ENCODE assay signal across 29 cellular contexts in genomic region chr3:39478226-39478625, GRCh38. TPM values are rescaled to one million over a fixed set of nuclear protein-coding genes. Genes with fewer than 3 reads are reported as not detected.
"Had no signal": no experiment of that assay in that cellular context is flagged by ENCODE, and none has a peak within 500 bp of the region (broad histone marks: within the 10 kb centered on the region; RNA-seq: fewer than 3 reads in every experiment).

No MANE protein-coding gene starts in this region.

- H3K27ac Mint-ChIP-seq: naive B cell; naive thymus-derived CD8-positive, alpha-beta T cell; natural killer cell treated with Interleukin-12 subunit alpha and Interleukin-12 subunit beta and Interleukin-15 and Interleukin-18, amount 100 ng/mL, for 72 hours; nephron progenitor cell; stimulated activated effector memory CD8-positive, alpha-beta T cell treated with anti-CD3 and anti-CD28 coated beads, Interleukin-12 subunit alpha, Interleukin-12 subunit beta, amount 100 ng/mL, for 72 hours; stimulated activated naive B cell treated with anti-CD40 and anti-IgM and Interleukin-4, amounts not matched to agents 10 μg/mL and 1 μg/mL and 100 μg/mL, for 72 hours; stimulated activated naive CD8-positive, alpha-beta T cell treated with anti-CD3 and anti-CD28 coated beads, Interleukin-15, amount 100 ng/mL, for 72 hours; type B pancreatic cell had no signal

- H3K27ac ChIP-seq: neutrophil, pancreas, prostate gland, right lobe of liver, sigmoid colon, thoracic aorta, thyroid gland, tibial nerve, upper lobe of right lung, uterus had no signal

- H3K4me1 Mint-ChIP-seq: naive B cell; naive thymus-derived CD8-positive, alpha-beta T cell; nephron progenitor cell; neural crest cell; stimulated activated effector memory CD8-positive, alpha-beta T cell treated with anti-CD3 and anti-CD28 coated beads, Interleukin-12 subunit alpha, Interleukin-12 subunit beta, amount 100 ng/mL, for 72 hours; stimulated activated naive B cell treated with anti-CD40 and anti-IgM and Interleukin-4, amounts not matched to agents 10 μg/mL and 1 μg/mL and 100 μg/mL, for 72 hours; stimulated activated naive CD8-positive, alpha-beta T cell treated with anti-CD3 and anti-CD28 coated beads, Interleukin-15, amount 100 ng/mL, for 72 hours had no signal

- H3K36me3 Mint-ChIP-seq: naive B cell; stimulated activated effector memory CD8-positive, alpha-beta T cell treated with anti-CD3 and anti-CD28 coated beads, Interleukin-12 subunit alpha, Interleukin-12 subunit beta, amount 100 ng/mL, for 72 hours; stimulated activated naive B cell treated with anti-CD40 and anti-IgM and Interleukin-4, amounts not matched to agents 10 μg/mL and 1 μg/mL and 100 μg/mL, for 72 hours; type B pancreatic cell had no signal

- H3K36me3 ChIP-seq: neutrophil, pancreas, prostate gland, right lobe of liver, sigmoid colon, thoracic aorta, thyroid gland, tibial nerve, upper lobe of right lung, uterus had no signal

- H3K27me3 Mint-ChIP-seq: type B pancreatic cell had no signal

- ATAC-seq: naive thymus-derived CD8-positive, alpha-beta T cell; natural killer cell treated with Interleukin-12 subunit alpha and Interleukin-12 subunit beta and Interleukin-15 and Interleukin-18, amount 100 ng/mL, for 72 hours; pancreas; right cardiac atrium; right lobe of liver; stimulated activated effector memory CD8-positive, alpha-beta T cell treated with anti-CD3 and anti-CD28 coated beads, Interleukin-12 subunit alpha, Interleukin-12 subunit beta, amount 100 ng/mL, for 72 hours; stimulated activated naive B cell treated with anti-CD40 and anti-IgM and Interleukin-4, amounts not matched to agents 10 μg/mL and 1 μg/mL and 100 μg/mL, for 72 hours; stimulated activated naive CD8-positive, alpha-beta T cell treated with anti-CD3 and anti-CD28 coated beads, Interleukin-15, amount 100 ng/mL, for 72 hours; stimulated activated naive CD8-positive, alpha-beta T cell treated with anti-CD3 and anti-CD28 coated beads, Interleukin-15, Interleukin-2, amounts not matched to agents 100 U/mL and 50 U/mL, for 24 hours; upper lobe of right lung had no signal

- H3K9me3 ChIP-seq: neutrophil, pancreas, prostate gland, right lobe of liver, thyroid gland, upper lobe of right lung, uterus had no signal

- H3K27me3 ChIP-seq: neutrophil, pancreas, right lobe of liver, sigmoid colon, thyroid gland, tibial nerve, upper lobe of right lung, uterus had no signal

- H3K4me3 ChIP-seq: pancreas, prostate gland, right lobe of liver, sigmoid colon, thoracic aorta, thyroid gland, tibial nerve, upper lobe of right lung, uterus had no signal

- H3K4me1 ChIP-seq: pancreas, prostate gland, right lobe of liver, sigmoid colon, thyroid gland, tibial nerve, upper lobe of right lung, uterus had no signal

- H3K4me3 Mint-ChIP-seq: naive B cell; naive thymus-derived CD8-positive, alpha-beta T cell; natural killer cell treated with Interleukin-12 subunit alpha and Interleukin-12 subunit beta and Interleukin-15 and Interleukin-18, amount 100 ng/mL, for 72 hours; nephron progenitor cell; neural crest cell; stimulated activated effector memory CD8-positive, alpha-beta T cell treated with anti-CD3 and anti-CD28 coated beads, Interleukin-12 subunit alpha, Interleukin-12 subunit beta, amount 100 ng/mL, for 72 hours; stimulated activated naive B cell treated with anti-CD40 and anti-IgM and Interleukin-4, amounts not matched to agents 10 μg/mL and 1 μg/mL and 100 μg/mL, for 72 hours; stimulated activated naive CD8-positive, alpha-beta T cell treated with anti-CD3 and anti-CD28 coated beads, Interleukin-15, amount 100 ng/mL, for 72 hours; type B pancreatic cell had no signal

- H3K9me3 Mint-ChIP-seq: natural killer cell treated with Interleukin-12 subunit alpha and Interleukin-12 subunit beta and Interleukin-15 and Interleukin-18, amount 100 ng/mL, for 72 hours; type B pancreatic cell had no signal

- DNase-seq: naive B cell; naive thymus-derived CD8-positive, alpha-beta T cell; nephron progenitor cell; nucleus accumbens; pancreas; right cardiac atrium; right lobe of liver; sigmoid colon; small intestine; stimulated activated CD4-positive, alpha-beta T cell treated with anti-CD3 and anti-CD28 coated beads, Interleukin-15, amount 100 ng/mL, for 24 hours; stimulated activated CD4-positive, alpha-beta T cell treated with anti-CD3 and anti-CD28 coated beads, Interleukin-2, amount 100 ng/mL, for 24 hours; stimulated activated CD4-positive, alpha-beta T cell treated with anti-CD3 and anti-CD28 coated beads, Interleukin-2, amount 100 ng/mL, for 48 hours; stimulated activated CD4-positive, alpha-beta T cell treated with anti-CD3 and anti-CD28 coated beads, Interleukin-4, amount 100 ng/mL, for 24 hours; stimulated activated naive B cell treated with anti-CD40 and anti-IgM and Interleukin-4, amounts not matched to agents 10 μg/mL and 1 μg/mL and 100 μg/mL, for 72 hours; stimulated activated naive CD8-positive, alpha-beta T cell treated with anti-CD3 and anti-CD28 coated beads, Interleukin-15, amount 100 ng/mL, for 72 hours; stimulated activated naive CD8-positive, alpha-beta T cell treated with anti-CD3 and anti-CD28 coated beads, Interleukin-15, Interleukin-2, amounts not matched to agents 100 U/mL and 50 U/mL, for 24 hours; thyroid gland; upper lobe of right lung; uterus had no signal

RNA-seq across cellular contexts. Expression of gene MOBP, which starts 10.7 kb away (rescaled TPM):
- total RNA-seq: naive thymus-derived CD8-positive, alpha-beta T cell; natural killer cell treated with Interleukin-12 subunit alpha and Interleukin-12 subunit beta and Interleukin-15 and Interleukin-18, amount 100 ng/mL, for 72 hours; neural crest cell; osteocyte; pancreas; right lobe of liver; sigmoid colon; skeletal muscle tissue; thoracic aorta; thyroid gland; upper lobe of right lung had no signal
- polyA plus RNA-seq: naive thymus-derived CD8-positive, alpha-beta T cell; pancreas had no signal
